Comparison of ENCODE assay signal across 1 cellular context in the genomic region with DNA sequence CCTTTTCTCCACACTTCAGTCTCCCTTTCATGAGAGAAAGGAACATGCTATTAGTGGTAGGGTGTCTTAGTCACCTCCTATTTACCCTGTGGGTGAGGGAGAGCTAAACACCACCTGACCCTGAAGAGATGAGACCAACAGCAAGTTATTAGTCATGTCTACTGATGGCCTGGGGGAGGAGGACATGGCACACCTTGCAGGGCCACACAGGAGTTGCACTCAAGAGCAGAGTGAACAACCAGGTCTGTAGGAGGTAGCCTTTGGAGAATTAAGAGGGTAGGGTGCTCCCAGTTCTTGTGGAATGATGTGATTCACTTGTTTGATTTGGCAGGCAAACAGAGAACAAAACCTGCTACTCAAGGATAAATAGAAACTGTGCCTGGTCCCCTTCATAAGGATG.
TF ChIP-seq lines count a peak whose summit lies in the region.

No MANE protein-coding gene starts in this region.

TF ChIP-seq in IMR-90, 13 proteins besides CTCF, POLR2A, EP300 and RAD21 (continued from another document):
- TF ChIP-seq, protein P1, sequence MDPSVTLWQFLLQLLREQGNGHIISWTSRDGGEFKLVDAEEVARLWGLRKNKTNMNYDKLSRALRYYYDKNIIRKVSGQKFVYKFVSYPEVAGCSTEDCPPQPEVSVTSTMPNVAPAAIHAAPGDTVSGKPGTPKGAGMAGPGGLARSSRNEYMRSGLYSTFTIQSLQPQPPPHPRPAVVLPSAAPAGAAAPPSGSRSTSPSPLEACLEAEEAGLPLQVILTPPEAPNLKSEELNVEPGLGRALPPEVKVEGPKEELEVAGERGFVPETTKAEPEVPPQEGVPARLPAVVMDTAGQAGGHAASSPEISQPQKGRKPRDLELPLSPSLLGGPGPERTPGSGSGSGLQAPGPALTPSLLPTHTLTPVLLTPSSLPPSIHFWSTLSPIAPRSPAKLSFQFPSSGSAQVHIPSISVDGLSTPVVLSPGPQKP (IDR thresholded peaks at IDR 0.05; ENCODE audit: borderline replicate concordance, low read depth, low read length): no peak
